ENCODE assay signal across 19 cellular contexts in genomic region chr5:63022403-63022802, GRCh38.
"Had no signal": no experiment of that assay in that cellular context is flagged by ENCODE, and none has a peak within 500 bp of the region (broad histone marks: within the 10 kb centered on the region; RNA-seq: fewer than 3 reads in every experiment).

No MANE protein-coding gene starts in this region.

- H3K4me3 ChIP-seq: body of pancreas, prostate gland, suprapubic skin had no signal

- FAIRE-seq: colon, islet of Langerhans, small intestine had no signal

- H3K36me3 ChIP-seq: prostate gland, suprapubic skin had no signal

- H3K27ac ChIP-seq: body of pancreas, prostate gland, suprapubic skin, VCaP had no signal

- H3K9me3 ChIP-seq: body of pancreas, prostate gland had no signal

- H3K4me3 Mint-ChIP-seq: activated CD4-positive, alpha-beta memory T cell treated with anti-CD3 and anti-CD28 coated beads for 36 hours; activated naive CD8-positive, alpha-beta T cell; activated T-cell treated with anti-CD3 and anti-CD28 coated beads, Interleukin-2, amount 50 U/mL, for 72 hours; stimulated activated naive CD8-positive, alpha-beta T cell treated with anti-CD3 and anti-CD28 coated beads, Interleukin-15, Interleukin-2, amounts not matched to agents 100 ng/mL and 50 ng/mL, for 24 hours had no signal

- H3K27me3 ChIP-seq: body of pancreas, suprapubic skin had no signal

- DNase-seq: activated CD4-positive, alpha-beta memory T cell treated with anti-CD3 and anti-CD28 coated beads for 36 hours; activated CD4-positive, alpha-beta T cell treated with anti-CD3 and anti-CD28 coated beads for 1 hour; activated gamma-delta T cell treated with Interleukin-2 at 50 U/mL for 16 hours; activated T-cell treated with anti-CD3 and anti-CD28 coated beads, Interleukin-2, amount 50 U/mL, for 72 hours; amniotic stem cell; body of pancreas; caudate nucleus; midbrain; right cardiac atrium; small intestine; trophoblast cell had no signal

- H3K36me3 Mint-ChIP-seq: activated CD4-positive, alpha-beta memory T cell treated with anti-CD3 and anti-CD28 coated beads for 36 hours; activated naive CD8-positive, alpha-beta T cell had no signal

- ATAC-seq: activated T-cell treated with anti-CD3 and anti-CD28 coated beads, Interleukin-2, amount 50 U/mL, for 72 hours; body of pancreas; esophagus mucosa; right cardiac atrium had no signal

- H3K27me3 Mint-ChIP-seq: activated CD4-positive, alpha-beta memory T cell treated with anti-CD3 and anti-CD28 coated beads for 36 hours; activated naive CD8-positive, alpha-beta T cell; stimulated activated naive CD8-positive, alpha-beta T cell treated with anti-CD3 and anti-CD28 coated beads, Interleukin-15, Interleukin-2, amounts not matched to agents 100 ng/mL and 50 ng/mL, for 24 hours had no signal

- H3K27ac Mint-ChIP-seq: activated CD4-positive, alpha-beta memory T cell treated with anti-CD3 and anti-CD28 coated beads for 36 hours; activated naive CD8-positive, alpha-beta T cell; activated T-cell treated with anti-CD3 and anti-CD28 coated beads, Interleukin-2, amount 50 U/mL, for 72 hours; stimulated activated naive CD8-positive, alpha-beta T cell treated with anti-CD3 and anti-CD28 coated beads, Interleukin-15, Interleukin-2, amounts not matched to agents 100 ng/mL and 50 ng/mL, for 24 hours had no signal

- H3K4me1 ChIP-seq: body of pancreas, prostate gland, suprapubic skin had no signal
